Comparison of ENCODE assay signal across 8 cellular contexts in genomic region chr7:47227762-47228177, GRCh38.
DNase-seq lines count a peak whose midpoint lies in the region; ATAC-seq lines count a peak whose summit lies in the region.

No MANE protein-coding gene starts in this region.

- no peak overlapping the region for H3K4me3 Mint-ChIP-seq in stimulated activated effector memory CD8-positive, alpha-beta T cell treated with anti-CD3 and anti-CD28 coated beads, Interleukin-12 subunit alpha, Interleukin-12 subunit beta, amount 100 ng/mL, for 72 hours

- peak; percentile 45 for ATAC-seq in Right ventricle myocardium superior (ENCODE audit: poor library complexity)
- peak; percentile 74 for ATAC-seq in HG03108 (IDR thresholded peaks at IDR 0.05; ENCODE audit: unreplicated experiment)
- ATAC-seq in stimulated activated effector memory CD8-positive, alpha-beta T cell treated with anti-CD3 and anti-CD28 coated beads, Interleukin-12 subunit alpha, Interleukin-12 subunit beta, amount 100 ng/mL, for 72 hours: peak; percentile 43

- H3K9me3 Mint-ChIP-seq in stimulated activated effector memory CD8-positive, alpha-beta T cell treated with anti-CD3 and anti-CD28 coated beads, Interleukin-12 subunit alpha, Interleukin-12 subunit beta, amount 100 ng/mL, for 72 hours: peaks cover 5% of the 10 kb centered on the region

- DNase-seq in Right ventricle myocardium superior: no peak
- no peak for DNase-seq in cardiac septum (ENCODE audit: low spot score)
- DNase-seq in amniotic epithelial cell (ENCODE audit: low read depth): peak; percentile 90
- DNase-seq in stimulated activated effector memory CD8-positive, alpha-beta T cell treated with anti-CD3 and anti-CD28 coated beads, Interleukin-12 subunit alpha, Interleukin-12 subunit beta, amount 100 ng/mL, for 72 hours (ENCODE audit: low spot score in 2 of 2): no peak
- DNase-seq in midbrain (lab: John Stamatoyannopoulos, UW): no peak
- no peak for DNase-seq in NCI-H1092 (lab: John Stamatoyannopoulos, UW)
- no peak for DNase-seq in activated naive CD4-positive, alpha-beta T cell treated with anti-CD3 and anti-CD28 coated beads, Interleukin-2, amount 50 U/mL, for 16 hours

- no peaks in the 10 kb centered on the region for H3K36me3 Mint-ChIP-seq in stimulated activated effector memory CD8-positive, alpha-beta T cell treated with anti-CD3 and anti-CD28 coated beads, Interleukin-12 subunit alpha, Interleukin-12 subunit beta, amount 100 ng/mL, for 72 hours

- no peaks in the 10 kb centered on the region for H3K4me1 Mint-ChIP-seq in stimulated activated effector memory CD8-positive, alpha-beta T cell treated with anti-CD3 and anti-CD28 coated beads, Interleukin-12 subunit alpha, Interleukin-12 subunit beta, amount 100 ng/mL, for 72 hours

- intact Hi-C loops in Right ventricle myocardium superior (cut with DNase I): no loop called here
- intact Hi-C loops in cardiac septum (cut with DNase I): no loop called here

- H3K27ac Mint-ChIP-seq in stimulated activated effector memory CD8-positive, alpha-beta T cell treated with anti-CD3 and anti-CD28 coated beads, Interleukin-12 subunit alpha, Interleukin-12 subunit beta, amount 100 ng/mL, for 72 hours: no peak overlapping the region
